Comparison of ENCODE assay signal across 1 cellular context in genomic region chr16:68257906-68258800, GRCh38.
TF ChIP-seq lines count a peak whose summit lies in the region.

No MANE protein-coding gene starts in this region.

TF ChIP-seq in GM12878, 131 proteins besides CTCF, POLR2A, EP300 and RAD21:
- TF ChIP-seq ZNF687 (IDR thresholded peaks at IDR 0.05): 0 out of 2 replicates have a peak, but pooled peaks have one; percentile 37
- peak; percentile 79; the same call in 1 of the 2 replicates for TF ChIP-seq PAX5 (IDR thresholded peaks at IDR 0.05; ENCODE audit: borderline replicate concordance, low read depth, low read length)
- TF ChIP-seq IKZF2 (IDR thresholded peaks at IDR 0.05): peak in 1 of 2 experiments; percentile 20; a peak in 2 of 4 replicates
- no peak for TF ChIP-seq PML (IDR thresholded peaks at IDR 0.05; ENCODE audit: low read length)
- TF ChIP-seq IKZF1 (conservative IDR thresholded peaks at IDR 0.05): peak; percentile 52
- peak; percentile 48 to 85; a peak in 3 of 4 replicates for TF ChIP-seq BHLHE40 (IDR thresholded peaks at IDR 0.05; ENCODE audit: borderline replicate concordance in 1 of 2, low read depth in 2 of 2, low read length in 1 of 2)
- no peak for TF ChIP-seq SMC3 (IDR thresholded peaks at IDR 0.05; ENCODE audit: borderline replicate concordance, low read length)
- TF ChIP-seq HCFC1 (IDR thresholded peaks at IDR 0.05; ENCODE audit: low read length): no peak
- TF ChIP-seq HDAC6 (IDR thresholded peaks at IDR 0.05; ENCODE audit: unreplicated experiment): no peak
TF ChIP-seq in GM12878: peak in this region for 5.
